ENCODE assay signal across 1 cellular context in the genomic region with DNA sequence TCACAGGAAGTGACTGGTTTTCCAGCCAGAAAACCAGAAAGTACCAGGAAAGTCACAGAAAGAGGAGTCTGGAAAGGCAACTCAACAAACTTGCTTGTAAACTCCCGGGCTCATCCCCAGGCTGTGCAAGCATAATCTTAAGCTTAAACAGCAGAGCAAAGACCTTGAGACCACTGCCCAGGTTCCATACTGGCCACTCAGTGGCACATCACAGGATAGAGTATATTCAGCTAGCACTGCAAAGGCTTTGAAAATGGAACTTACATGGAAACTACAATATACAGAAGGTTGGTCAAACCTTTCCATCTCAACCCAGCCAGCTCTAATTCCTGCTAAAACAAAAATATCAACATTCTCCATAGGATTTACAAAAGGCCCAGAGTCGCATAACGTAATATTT.
TF ChIP-seq lines count a peak whose summit lies in the region.

No MANE protein-coding gene starts in this region.

TF ChIP-seq in K562, 482 proteins besides CTCF, POLR2A, EP300 and RAD21 (continued from another document):
- TF ChIP-seq ZC3H4 (CRISPR knock-in tag; IDR thresholded peaks at IDR 0.05; ENCODE audit: borderline replicate concordance), result no peak
- TF ChIP-seq TRIM24 (IDR thresholded peaks at IDR 0.05), result no peak
- TF ChIP-seq ELF4 (CRISPR knock-in tag; IDR thresholded peaks at IDR 0.05), result no peak
- peak; percentile 63; the same call in 1 of the 2 replicates for TF ChIP-seq KAT7 (CRISPR knock-in tag; IDR thresholded peaks at IDR 0.05; ENCODE audit: borderline replicate concordance)
- TF ChIP-seq, protein P1, sequence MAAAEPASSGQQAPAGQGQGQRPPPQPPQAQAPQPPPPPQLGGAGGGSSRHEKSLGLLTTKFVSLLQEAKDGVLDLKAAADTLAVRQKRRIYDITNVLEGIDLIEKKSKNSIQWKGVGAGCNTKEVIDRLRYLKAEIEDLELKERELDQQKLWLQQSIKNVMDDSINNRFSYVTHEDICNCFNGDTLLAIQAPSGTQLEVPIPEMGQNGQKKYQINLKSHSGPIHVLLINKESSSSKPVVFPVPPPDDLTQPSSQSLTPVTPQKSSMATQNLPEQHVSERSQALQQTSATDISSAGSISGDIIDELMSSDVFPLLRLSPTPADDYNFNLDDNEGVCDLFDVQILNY (CRISPR knock-in tag; IDR thresholded peaks at IDR 0.05), result no peak
- no peak for TF ChIP-seq SAP30 (IDR thresholded peaks at IDR 0.05; ENCODE audit: borderline replicate concordance, insufficient read depth, low read depth, low read length, poor library complexity, severe bottlenecking)
- TF ChIP-seq ZNF384 (IDR thresholded peaks at IDR 0.05; ENCODE audit: low read depth, low read length), result no peak
- TF ChIP-seq, protein P2, sequence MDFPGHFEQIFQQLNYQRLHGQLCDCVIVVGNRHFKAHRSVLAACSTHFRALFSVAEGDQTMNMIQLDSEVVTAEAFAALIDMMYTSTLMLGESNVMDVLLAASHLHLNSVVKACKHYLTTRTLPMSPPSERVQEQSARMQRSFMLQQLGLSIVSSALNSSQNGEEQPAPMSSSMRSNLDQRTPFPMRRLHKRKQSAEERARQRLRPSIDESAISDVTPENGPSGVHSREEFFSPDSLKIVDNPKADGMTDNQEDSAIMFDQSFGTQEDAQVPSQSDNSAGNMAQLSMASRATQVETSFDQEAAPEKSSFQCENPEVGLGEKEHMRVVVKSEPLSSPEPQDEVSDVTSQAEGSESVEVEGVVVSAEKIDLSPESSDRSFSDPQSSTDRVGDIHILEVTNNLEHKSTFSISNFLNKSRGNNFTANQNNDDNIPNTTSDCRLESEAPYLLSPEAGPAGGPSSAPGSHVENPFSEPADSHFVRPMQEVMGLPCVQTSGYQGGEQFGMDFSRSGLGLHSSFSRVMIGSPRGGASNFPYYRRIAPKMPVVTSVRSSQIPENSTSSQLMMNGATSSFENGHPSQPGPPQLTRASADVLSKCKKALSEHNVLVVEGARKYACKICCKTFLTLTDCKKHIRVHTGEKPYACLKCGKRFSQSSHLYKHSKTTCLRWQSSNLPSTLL (IDR thresholded peaks at IDR 0.05), result no peak
- TF ChIP-seq CHD4 (IDR thresholded peaks at IDR 0.05; ENCODE audit: insufficient read depth, insufficient replicate concordance, low read depth, low read length, poor library complexity, severe bottlenecking), result no peak
- no peak for TF ChIP-seq ZBTB17 (CRISPR knock-in tag; IDR thresholded peaks at IDR 0.05)
- no peak for TF ChIP-seq RBM34 (IDR thresholded peaks at IDR 0.05; ENCODE audit: borderline replicate concordance, insufficient read depth, low read length)
- TF ChIP-seq RBFOX2 (IDR thresholded peaks at IDR 0.05; ENCODE audit: low read depth, low read length), result 0 out of 2 replicates have a peak, but pooled peaks have one; percentile 4
- TF ChIP-seq TBP (optimal IDR thresholded peaks at IDR 0.05; ENCODE audit: low read depth, low read length), result peak; percentile 11
- no peak for TF ChIP-seq MCM3 (IDR thresholded peaks at IDR 0.05)
- no peak for TF ChIP-seq NR1H2 (CRISPR knock-in tag; IDR thresholded peaks at IDR 0.05)
- TF ChIP-seq PTRF (tag; IDR thresholded peaks at IDR 0.05), result no peak
